In genomic region chr9:94168203-94169000, GRCh38 we compare ENCODE assay signal across 9 cellular contexts.
A peak's percentile ranks its signal among the peaks of the same experiment; 100 is the strongest.
DNase-seq lines count a peak whose midpoint lies in the region; ATAC-seq, FAIRE-seq and TF ChIP-seq lines count a peak whose summit lies in the region.
"Had no signal": no experiment of that assay in that cellular context is flagged by ENCODE, and none has a peak within 500 bp of the region (broad histone marks: within the 10 kb centered on the region; RNA-seq: fewer than 3 reads in every experiment).

No MANE protein-coding gene starts in this region.

- H3K27me3 ChIP-seq in CD8-positive, alpha-beta memory T cell (ENCODE audit: insufficient read depth, low read length, poor library complexity, severe bottlenecking), result no peaks in the 10 kb centered on the region
- H3K27me3 ChIP-seq in OCI-LY1 (ENCODE audit: insufficient read depth, low read length) (no peaks in the 10 kb centered on the region), endodermal cell (ENCODE audit: control insufficient read depth, insufficient read depth, low read length, poor library complexity, severe bottlenecking) (no peaks in the 10 kb centered on the region), pancreas (no peaks in the 10 kb centered on the region)

- FAIRE-seq in pancreas (lab: Jason Lieb, UNC), result no peak

- H3K27me3 Mint-ChIP-seq in CD8-positive, alpha-beta memory T cell, result peaks cover 0 to 1% of the 10 kb centered on the region in 2 donors
- H3K27me3 Mint-ChIP-seq in endodermal cell (ENCODE audit: insufficient read depth), result no peaks in the 10 kb centered on the region

- H3K79me2 ChIP-seq in OCI-LY1 (ENCODE audit: insufficient read depth, low read length), result peaks cover 66% of the 10 kb centered on the region

- H3F3A ChIP-seq in OCI-LY1 (ENCODE audit: insufficient read depth, low read length), result no peaks in the 10 kb centered on the region

- H3K36me3 ChIP-seq in CD8-positive, alpha-beta memory T cell (ENCODE audit: insufficient read depth, low read length), result peaks cover 4% of the 10 kb centered on the region
- H3K36me3 ChIP-seq in OCI-LY1 (ENCODE audit: insufficient read depth, low read length) (peaks cover 32% of the 10 kb centered on the region), endodermal cell (ENCODE audit: control insufficient read depth, insufficient read depth, low read length) (peaks cover 9% of the 10 kb centered on the region), pancreas (no peaks in the 10 kb centered on the region)

- H3K27ac Mint-ChIP-seq in CD8-positive, alpha-beta memory T cell, result peak overlapping the region; percentile 87 to 97 (median 96)
- H3K27ac Mint-ChIP-seq in endodermal cell, result peak overlapping the region; percentile 97

- peaks cover 5% of the 10 kb centered on the region for H4K20me1 ChIP-seq in OCI-LY1 (ENCODE audit: insufficient read depth, low read length)

- WGBS in endodermal cell (ENCODE audit: insufficient coverage in 1 of 2, insufficient read length in 1 of 2), 2 experiments, result 62 to 76% methylated on average over 3 to 10 of the region's 10 CpGs
- WGBS in pancreas, 2 donors, result 2 to 6% methylated on average over 10 of the region's 10 CpGs

- peak overlapping the region; percentile 85 to 97 (median 91) for H3K4me3 Mint-ChIP-seq in CD8-positive, alpha-beta memory T cell
- H3K4me3 Mint-ChIP-seq in endodermal cell, result peak overlapping the region; percentile 95

- no peaks in the 10 kb centered on the region for H3K9me3 ChIP-seq in CD8-positive, alpha-beta memory T cell (ENCODE audit: low read length)
- H3K9me3 ChIP-seq in OCI-LY1 (ENCODE audit: low read length), result no peaks in the 10 kb centered on the region
- H3K9me3 ChIP-seq in endodermal cell (ENCODE audit: control insufficient read depth, low read length), result no peaks in the 10 kb centered on the region
- H3K9me3 ChIP-seq in pancreas, result no peaks in the 10 kb centered on the region

- H3K27ac ChIP-seq in CD8-positive, alpha-beta memory T cell (ENCODE audit: low read depth, low read length), result peak overlapping the region; percentile 92
- peak overlapping the region; percentile 69 for H3K27ac ChIP-seq in OCI-LY1 (ENCODE audit: low read depth, low read length, poor library complexity, severe bottlenecking)
- no peak overlapping the region for H3K27ac ChIP-seq in endodermal cell (ENCODE audit: low read depth, low read length)
- peak overlapping the region in 2 of 4 donors; percentile 100 for H3K27ac ChIP-seq in pancreas

- POLR2A ChIA-PET in CD8-positive, alpha-beta memory T cell (lab: Charles Lee), result no interaction called here
- POLR2A ChIA-PET in HEK293T (lab: Yijun Ruan, JAX), result no interaction called here

- peak overlapping the region; percentile 72 for H3K4me3 ChIP-seq in CD8-positive, alpha-beta memory T cell (ENCODE audit: low read length)
- peak overlapping the region; percentile 68 for H3K4me3 ChIP-seq in OCI-LY1 (ENCODE audit: low read depth, low read length, poor library complexity, severe bottlenecking)
- H3K4me3 ChIP-seq in endodermal cell (ENCODE audit: low read length), result peak overlapping the region; percentile 97
- peak overlapping the region in 3 of 4 donors; percentile 86 to 95 (median 95) for H3K4me3 ChIP-seq in pancreas
- H3K4me3 ChIP-seq: lung had no signal

- H2AFZ ChIP-seq in OCI-LY1 (ENCODE audit: low read length), result no peak overlapping the region

- no peak for DNase-seq in CD8-positive, alpha-beta memory T cell
- no peak for DNase-seq in endodermal cell
- no peak for DNase-seq in pancreas
- DNase-seq in HEK293T (ENCODE audit: extremely low spot score), result no peak
- DNase-seq in HPDE6-E6E7 (ENCODE audit: extremely low spot score), result no peak
- DNase-seq in dedifferentiated amniotic fluid mesenchymal stem cell (ENCODE audit: extremely low spot score), result no peak

- CTCF ChIA-PET in CD8-positive, alpha-beta memory T cell (lab: Charles Lee), result interaction anchor here (0.9 kb wide), 1 partner anchor 10 kb away, joined by 3 read pairs; no protein-coding TSS in a partner anchor
- CTCF ChIA-PET in HEK293T (lab: Yijun Ruan, JAX), result no interaction called here

- H3K9me2 ChIP-seq in OCI-LY1 (ENCODE audit: low read depth, low read length), result no peaks in the 10 kb centered on the region

- H3K9ac ChIP-seq in OCI-LY1 (ENCODE audit: low read length) (peak overlapping the region; percentile 68), endodermal cell (ENCODE audit: extremely low read depth, low read length, poor library complexity, severe bottlenecking) (peak overlapping the region; percentile 94)

- intact Hi-C loops in pancreas (cut with DNase I), result no loop called here

- TF ChIP-seq CTCF in OCI-LY1 (IDR thresholded peaks at IDR 0.05; ENCODE audit: low read length), result no peak
- no peak for TF ChIP-seq CTCF in endodermal cell (conservative IDR thresholded peaks at IDR 0.05)
- TF ChIP-seq CTCF in pancreas (IDR thresholded peaks at IDR 0.05), result no peak

- H3K9me3 Mint-ChIP-seq in CD8-positive, alpha-beta memory T cell, result no peaks in the 10 kb centered on the region
- no peaks in the 10 kb centered on the region for H3K9me3 Mint-ChIP-seq in endodermal cell

- H3K4me1 Mint-ChIP-seq in CD8-positive, alpha-beta memory T cell, result peaks cover 59 to 76% (median 72%) of the 10 kb centered on the region in 3 donors
- H3K4me1 Mint-ChIP-seq in endodermal cell, result peaks cover 23% of the 10 kb centered on the region

- ATAC-seq in pancreas (no peak), GM19452 (IDR thresholded peaks at IDR 0.05; ENCODE audit: unreplicated experiment) (no peak)

- H3K4me1 ChIP-seq in CD8-positive, alpha-beta memory T cell (ENCODE audit: insufficient read depth, low read length), result peaks cover 55% of the 10 kb centered on the region
- peaks cover 63% of the 10 kb centered on the region for H3K4me1 ChIP-seq in OCI-LY1 (ENCODE audit: insufficient read depth, low read length, severe bottlenecking)
- no peaks in the 10 kb centered on the region for H3K4me1 ChIP-seq in endodermal cell (ENCODE audit: control insufficient read depth, insufficient read depth, low read length)
- H3K4me1 ChIP-seq in pancreas, result peaks cover 29 to 59% (median 44%) of the 10 kb centered on the region in 3 donors

- H3K36me3 Mint-ChIP-seq in CD8-positive, alpha-beta memory T cell, result peaks cover 0 to 11% (median 0%) of the 10 kb centered on the region in 3 donors
- H3K36me3 Mint-ChIP-seq in endodermal cell (ENCODE audit: low read depth), result peaks cover 6% of the 10 kb centered on the region

- peak overlapping the region; percentile 74 for H3K4me2 ChIP-seq in OCI-LY1 (ENCODE audit: low read length)

TF ChIP-seq in HEK293T, 16 proteins besides CTCF, POLR2A, EP300 and RAD21:
- TF ChIP-seq FOXA1 (IDR thresholded peaks at IDR 0.05), result no peak
- TF ChIP-seq ZNF384 (IDR thresholded peaks at IDR 0.05), result no peak
- TF ChIP-seq TARDBP (IDR thresholded peaks at IDR 0.05), result no peak
- no peak for TF ChIP-seq SP1 (IDR thresholded peaks at IDR 0.05)
- no peak for TF ChIP-seq ELF4 (IDR thresholded peaks at IDR 0.05)
- TF ChIP-seq NFRKB (IDR thresholded peaks at IDR 0.05), result no peak
- no peak for TF ChIP-seq FOXK2 (IDR thresholded peaks at IDR 0.05)
- no peak for TF ChIP-seq HDGF (IDR thresholded peaks at IDR 0.05; ENCODE audit: borderline replicate concordance)
- TF ChIP-seq L3MBTL2 (conservative IDR thresholded peaks at IDR 0.05), result no peak
- TF ChIP-seq FOXM1 (IDR thresholded peaks at IDR 0.05; ENCODE audit: borderline replicate concordance), result no peak
- TF ChIP-seq PKNOX1 (IDR thresholded peaks at IDR 0.05), result no peak
- no peak for TF ChIP-seq ARNT (IDR thresholded peaks at IDR 0.05)
- no peak for TF ChIP-seq BHLHE40 (IDR thresholded peaks at IDR 0.05; ENCODE audit: borderline replicate concordance)
- TF ChIP-seq CTBP1 (IDR thresholded peaks at IDR 0.05; ENCODE audit: borderline replicate concordance), result no peak
- TF ChIP-seq LEF1 (IDR thresholded peaks at IDR 0.05; ENCODE audit: borderline replicate concordance), result no peak
- no peak for TF ChIP-seq SUZ12 (IDR thresholded peaks at IDR 0.05)
TF ChIP-seq in HEK293T: peak in this region for 0.
